1 cellular context compared by ENCODE assay signal in genomic region chr12:77923882-77924281, GRCh38.
TF ChIP-seq lines count a peak whose summit lies in the region.

No MANE protein-coding gene starts in this region.

TF ChIP-seq in WTC11, 78 proteins besides CTCF, POLR2A, EP300 and RAD21 (continued from another document):
- TF ChIP-seq, protein P1, sequence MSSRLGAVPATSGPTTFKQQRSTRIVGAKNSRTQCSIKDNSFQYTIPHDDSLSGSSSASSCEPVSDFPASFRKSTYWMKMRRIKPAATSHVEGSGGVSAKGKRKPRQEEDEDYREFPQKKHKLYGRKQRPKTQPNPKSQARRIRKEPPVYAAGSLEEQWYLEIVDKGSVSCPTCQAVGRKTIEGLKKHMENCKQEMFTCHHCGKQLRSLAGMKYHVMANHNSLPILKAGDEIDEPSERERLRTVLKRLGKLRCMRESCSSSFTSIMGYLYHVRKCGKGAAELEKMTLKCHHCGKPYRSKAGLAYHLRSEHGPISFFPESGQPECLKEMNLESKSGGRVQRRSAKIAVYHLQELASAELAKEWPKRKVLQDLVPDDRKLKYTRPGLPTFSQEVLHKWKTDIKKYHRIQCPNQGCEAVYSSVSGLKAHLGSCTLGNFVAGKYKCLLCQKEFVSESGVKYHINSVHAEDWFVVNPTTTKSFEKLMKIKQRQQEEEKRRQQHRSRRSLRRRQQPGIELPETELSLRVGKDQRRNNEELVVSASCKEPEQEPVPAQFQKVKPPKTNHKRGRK (CRISPR knock-in tag; IDR thresholded peaks at IDR 0.05; ENCODE audit: borderline replicate concordance) = no peak
- TF ChIP-seq OVOL2 (CRISPR knock-in tag; IDR thresholded peaks at IDR 0.05; ENCODE audit: borderline replicate concordance) = no peak
- no peak for TF ChIP-seq MXD4 (CRISPR knock-in tag; IDR thresholded peaks at IDR 0.05; ENCODE audit: borderline replicate concordance)
TF ChIP-seq in WTC11: peak in this region for 0.
